18 cellular contexts compared by ENCODE assay signal in genomic region chr5:82176115-82176514, GRCh38.
"Had no signal": no experiment of that assay in that cellular context is flagged by ENCODE, and none has a peak within 500 bp of the region (broad histone marks: within the 10 kb centered on the region; RNA-seq: fewer than 3 reads in every experiment).

No MANE protein-coding gene starts in this region.

- DNase-seq: activated T-cell treated with anti-CD3 and anti-CD28 coated beads, Interleukin-2, amount 50 U/mL, for 1 hour; adrenal gland; cerebellar nuclear complex; cortex of kidney; gastrocnemius medialis; hippocampal formation; left ventricle myocardium inferior; naive thymus-derived CD8-positive, alpha-beta T cell; stimulated activated CD4-positive, alpha-beta T cell treated with anti-CD3 and anti-CD28 coated beads, Interleukin-15, amount 100 ng/mL, for 24 hours; stimulated activated CD4-positive, alpha-beta T cell treated with anti-CD3 and anti-CD28 coated beads, Interleukin-4, amount 100 ng/mL, for 1 hour; stimulated activated naive CD4-positive, alpha-beta T cell; testis; uterus had no signal

- FAIRE-seq: astrocyte had no signal

- H3K9ac ChIP-seq: neural progenitor cell had no signal

- H3K36me3 ChIP-seq: adrenal gland, gastrocnemius medialis, neural progenitor cell, uterus had no signal

- H3K4me3 ChIP-seq: adrenal gland, gastrocnemius medialis, left ventricle myocardium inferior, neural progenitor cell, smooth muscle cell, testis, uterus had no signal

- H2AFZ ChIP-seq: neural progenitor cell had no signal

- H3K27me3 ChIP-seq: adrenal gland, gastrocnemius medialis, neural progenitor cell, testis, uterus had no signal

- H3K4me1 ChIP-seq: adrenal gland, gastrocnemius medialis, neural progenitor cell, testis, uterus had no signal

- ATAC-seq: activated naive CD4-positive, alpha-beta T cell treated with anti-CD3 and anti-CD28 coated beads, Interleukin-2, amount 50 U/mL, for 72 hours; gastrocnemius medialis; naive thymus-derived CD8-positive, alpha-beta T cell; sciatic nerve had no signal

- H3K4me2 ChIP-seq: neural progenitor cell, smooth muscle cell had no signal

- H3K9me3 ChIP-seq: adrenal gland, gastrocnemius medialis, left ventricle myocardium inferior, testis, uterus had no signal

- H3K27ac ChIP-seq: adrenal gland, gastrocnemius medialis, left ventricle myocardium inferior, neural progenitor cell, testis, uterus had no signal
